Comparison of ENCODE assay signal across 1 cellular context in the genomic region with DNA sequence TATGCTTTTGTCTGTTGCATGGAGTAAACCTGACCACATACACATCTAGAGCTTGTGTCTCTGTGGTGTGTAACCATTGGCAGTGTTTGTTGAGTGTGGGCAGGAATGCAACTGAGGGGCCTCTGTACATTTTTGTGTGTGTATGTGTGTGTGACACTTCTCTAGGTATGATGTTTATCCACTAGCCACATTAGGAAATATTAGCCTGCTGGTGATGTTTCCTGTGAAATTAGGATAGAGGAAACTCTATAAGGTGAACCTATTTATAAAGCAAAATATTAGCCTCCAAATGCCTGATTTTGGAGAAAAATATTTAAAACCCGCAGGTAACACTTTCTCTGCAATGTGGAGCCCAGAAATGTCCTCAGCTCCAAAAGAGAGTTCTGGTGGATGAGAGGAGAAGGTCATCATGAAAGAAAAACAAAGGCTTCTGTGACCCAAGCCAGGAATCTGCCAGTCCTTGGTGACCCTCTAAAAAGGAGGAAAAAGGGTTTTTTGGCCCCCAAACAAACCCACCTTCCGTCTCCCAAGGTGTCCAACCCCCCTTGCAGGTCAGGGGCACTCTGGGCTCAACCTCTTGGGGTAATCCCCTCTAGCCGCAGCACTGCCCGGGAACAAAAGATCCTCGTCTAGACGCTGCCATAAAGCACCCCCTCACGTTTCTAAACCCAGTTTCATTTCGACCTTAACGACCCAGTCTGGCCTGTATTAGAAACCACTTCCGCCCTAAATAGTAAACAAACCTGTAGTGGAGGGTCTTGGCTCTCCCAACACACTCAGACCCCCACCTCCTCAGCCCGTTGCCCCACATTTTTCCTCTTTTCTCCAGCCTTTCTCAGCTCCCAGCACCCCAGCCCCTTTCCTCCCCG.
TF ChIP-seq lines count a peak whose summit lies in the region.

No MANE protein-coding gene starts in this region.

TF ChIP-seq in GM12878, 131 proteins besides CTCF, POLR2A, EP300 and RAD21:
- TF ChIP-seq NR2F1 (conservative IDR thresholded peaks at IDR 0.05) (peak; percentile 48; the same call in 1 of the 2 replicates), BHLHE40 (IDR thresholded peaks at IDR 0.05; ENCODE audit: borderline replicate concordance in 1 of 2, low read depth in 2 of 2, low read length in 1 of 2) (peak; percentile 80 to 87), ZNF217 (IDR thresholded peaks at IDR 0.05) (no peak), RUNX3 (IDR thresholded peaks at IDR 0.05; ENCODE audit: low read length) (peak; percentile 52)
- TF ChIP-seq, protein P1, sequence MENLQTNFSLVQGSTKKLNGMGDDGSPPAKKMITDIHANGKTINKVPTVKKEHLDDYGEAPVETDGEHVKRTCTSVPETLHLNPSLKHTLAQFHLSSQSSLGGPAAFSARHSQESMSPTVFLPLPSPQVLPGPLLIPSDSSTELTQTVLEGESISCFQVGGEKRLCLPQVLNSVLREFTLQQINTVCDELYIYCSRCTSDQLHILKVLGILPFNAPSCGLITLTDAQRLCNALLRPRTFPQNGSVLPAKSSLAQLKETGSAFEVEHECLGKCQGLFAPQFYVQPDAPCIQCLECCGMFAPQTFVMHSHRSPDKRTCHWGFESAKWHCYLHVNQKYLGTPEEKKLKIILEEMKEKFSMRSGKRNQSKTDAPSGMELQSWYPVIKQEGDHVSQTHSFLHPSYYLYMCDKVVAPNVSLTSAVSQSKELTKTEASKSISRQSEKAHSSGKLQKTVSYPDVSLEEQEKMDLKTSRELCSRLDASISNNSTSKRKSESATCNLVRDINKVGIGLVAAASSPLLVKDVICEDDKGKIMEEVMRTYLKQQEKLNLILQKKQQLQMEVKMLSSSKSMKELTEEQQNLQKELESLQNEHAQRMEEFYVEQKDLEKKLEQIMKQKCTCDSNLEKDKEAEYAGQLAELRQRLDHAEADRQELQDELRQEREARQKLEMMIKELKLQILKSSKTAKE (IDR thresholded peaks at IDR 0.05; ENCODE audit: low read depth, poor library complexity, severe bottlenecking), result peak; percentile 61
